8 cellular contexts compared by ENCODE assay signal in the genomic region with DNA sequence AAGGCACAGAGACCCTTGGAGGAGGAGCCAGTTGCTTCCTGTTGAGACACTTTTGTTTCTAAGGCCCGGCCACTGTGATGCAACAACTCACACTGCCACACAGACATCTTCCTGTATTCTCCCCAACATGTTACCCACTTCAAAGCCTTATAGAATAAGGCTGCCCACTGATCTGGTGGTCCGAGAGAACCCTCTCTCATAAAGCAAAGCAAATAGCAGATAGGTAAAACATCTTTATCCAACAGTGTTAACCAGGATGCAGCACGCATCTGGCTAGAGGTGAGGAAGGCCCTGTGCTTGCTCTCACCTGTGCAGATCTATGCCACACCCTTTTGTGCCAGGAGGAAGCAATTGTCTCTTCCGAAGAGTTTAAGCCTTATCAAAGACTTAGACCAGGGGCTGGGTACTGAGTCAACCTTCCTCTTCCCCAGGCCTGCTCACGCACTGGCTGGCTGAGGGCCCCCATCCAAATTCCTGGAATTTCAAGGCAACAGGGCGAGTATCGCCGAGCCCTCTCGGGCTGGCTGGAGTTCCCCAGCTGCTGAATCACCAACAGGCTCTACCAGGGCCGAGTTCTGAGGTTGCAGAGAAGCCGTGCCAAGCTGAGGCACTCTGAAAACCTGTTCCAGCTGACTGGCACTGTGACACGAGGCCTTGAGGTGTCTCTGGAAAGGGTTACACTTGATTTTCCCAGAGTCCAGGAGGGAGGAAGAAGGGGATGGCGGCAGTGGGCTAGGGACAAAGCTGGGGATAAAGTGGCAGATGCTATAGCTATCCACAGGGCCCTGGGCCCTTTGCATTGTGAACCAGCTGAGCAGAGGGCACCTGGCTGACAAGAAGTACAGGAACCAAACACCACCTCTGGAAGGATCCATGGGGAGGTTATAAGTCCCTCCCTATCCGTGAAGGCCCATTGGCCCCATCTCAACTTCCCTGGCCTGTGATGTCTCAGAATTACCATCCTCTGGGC. TPM values are rescaled to one million over a fixed set of nuclear protein-coding genes. Genes with fewer than 3 reads are reported as not detected.
DNase-seq lines count a peak whose midpoint lies in the region; ATAC-seq and TF ChIP-seq lines count a peak whose summit lies in the region.

No MANE protein-coding gene starts in this region.

- H3K4me3 Mint-ChIP-seq in dendritic cell treated with granulocyte-macrophage colony-stimulating factor and Interleukin-4, amounts not matched to agents 40 ng/mL and 50 ng/mL, for 4 days: no peak overlapping the region
- H3K4me3 Mint-ChIP-seq in natural killer cell: peak overlapping the region; percentile 35

- DNase-seq in GOT3 (lab: John Stamatoyannopoulos, UW) (peak; percentile 39), SIG-M5 treated with dmso at 0.1 percent for 504 hours (lab: John Stamatoyannopoulos, UW; ENCODE audit: unreplicated experiment) (peak; percentile 92), natural killer cell (peak; percentile 42), coronary artery (ENCODE audit: low spot score) (no peak), cerebellar cortex (ENCODE audit: low spot score) (no peak)

- H3K27ac Mint-ChIP-seq in dendritic cell treated with granulocyte-macrophage colony-stimulating factor and Interleukin-4, amounts not matched to agents 40 ng/mL and 50 ng/mL, for 4 days: peak overlapping the region; percentile 67
- H3K27ac Mint-ChIP-seq in natural killer cell: peak overlapping the region; percentile 83 to 93

- intact Hi-C loops in dendritic cell treated with granulocyte-macrophage colony-stimulating factor and Interleukin-4, amounts not matched to agents 40 ng/mL and 50 ng/mL, for 4 days (cut with micrococcal nuclease): no loop called here
- intact Hi-C loops in natural killer cell (cut with micrococcal nuclease): loop anchor here (2.0 kb wide), 1 partner anchor 23 kb away; no protein-coding TSS in a partner anchor

- peaks cover 72% of the 10 kb centered on the region for H3K4me1 Mint-ChIP-seq in dendritic cell treated with granulocyte-macrophage colony-stimulating factor and Interleukin-4, amounts not matched to agents 40 ng/mL and 50 ng/mL, for 4 days (ENCODE audit: low read depth)
- H3K4me1 Mint-ChIP-seq in natural killer cell: peaks cover 32 to 33% of the 10 kb centered on the region in 2 donors

- H3K9me3 Mint-ChIP-seq in dendritic cell treated with granulocyte-macrophage colony-stimulating factor and Interleukin-4, amounts not matched to agents 40 ng/mL and 50 ng/mL, for 4 days: no peaks in the 10 kb centered on the region
- no peaks in the 10 kb centered on the region for H3K9me3 Mint-ChIP-seq in natural killer cell

- TF ChIP-seq CTCF in natural killer cell (IDR thresholded peaks at IDR 0.05): no peak
- TF ChIP-seq CTCF in coronary artery (IDR thresholded peaks at IDR 0.05): no peak

- ATAC-seq in natural killer cell (peak; percentile 80 to 95 (median 87)), GM19351 (IDR thresholded peaks at IDR 0.05; ENCODE audit: unreplicated experiment) (no peak), HG03039 (IDR thresholded peaks at IDR 0.05; ENCODE audit: unreplicated experiment) (no peak)

- H3K4me3 ChIP-seq in coronary artery: no peak overlapping the region

- H3K27me3 Mint-ChIP-seq in dendritic cell treated with granulocyte-macrophage colony-stimulating factor and Interleukin-4, amounts not matched to agents 40 ng/mL and 50 ng/mL, for 4 days: no peaks in the 10 kb centered on the region
- H3K27me3 Mint-ChIP-seq in natural killer cell (ENCODE audit: low read depth in 2 of 2): peaks cover 3 to 9% of the 10 kb centered on the region in 2 donors

- peaks cover 6% of the 10 kb centered on the region for H3K36me3 Mint-ChIP-seq in dendritic cell treated with granulocyte-macrophage colony-stimulating factor and Interleukin-4, amounts not matched to agents 40 ng/mL and 50 ng/mL, for 4 days (ENCODE audit: low read depth)
- peaks cover 4% of the 10 kb centered on the region for H3K36me3 Mint-ChIP-seq in natural killer cell

- H3K27ac ChIP-seq in coronary artery: no peak overlapping the region

RNA-seq across cellular contexts. Expression of gene TGFA, which starts 29.3 kb away (rescaled TPM):
- total RNA-seq in natural killer cell: 10 to 100 TPM in 1 of 3 donors, 1 to 10 TPM in 2; 5.0 to 13.3 (median 8.6) TPM

Comparison
In these comparisons a context has a peak if more than half of its experiments do, and no peak if none do; other contexts are left out.
1. DNase-seq: peak in GOT3 (single experiment), SIG-M5 treated with dmso at 0.1 percent for 504 hours (single experiment) and natural killer cell (single experiment); none in coronary artery (single experiment) and cerebellar cortex (single experiment).
2. ATAC-seq: peak in natural killer cell (3 of 3); none in GM19351 (single experiment) and HG03039 (single experiment).